In genomic region chr5:4191703-4192102, GRCh38 we compare ENCODE assay signal across 16 cellular contexts.
DNase-seq lines count a peak whose midpoint lies in the region; ATAC-seq and TF ChIP-seq lines count a peak whose summit lies in the region.
"Had no signal": no experiment of that assay in that cellular context is flagged by ENCODE, and none has a peak within 500 bp of the region (broad histone marks: within the 10 kb centered on the region; RNA-seq: fewer than 3 reads in every experiment).

No MANE protein-coding gene starts in this region.

- TF ChIP-seq CTCF in GM23338 (conservative IDR thresholded peaks at IDR 0.05; ENCODE audit: low read depth in 2 of 2) (no peak), glutamatergic neuron (IDR thresholded peaks at IDR 0.05; ENCODE audit: partially characterized antibody, unreplicated experiment) (no peak)

- no peaks in the 10 kb centered on the region for H3K4me1 Mint-ChIP-seq in activated CD4-positive, alpha-beta T cell treated with anti-CD3 and anti-CD28 coated beads, Interleukin-2, amount 10 ng/mL, durations not matched to agents 7 days and 5 days
- H3K4me1 Mint-ChIP-seq in GM23338 (peaks cover 20% of the 10 kb centered on the region), glutamatergic neuron (ENCODE audit: low read depth, unreplicated experiment) (peaks cover 13% of the 10 kb centered on the region)
- no peaks in the 10 kb centered on the region for H3K4me1 Mint-ChIP-seq in activated CD4-positive, alpha-beta memory T cell treated with anti-CD3 and anti-CD28 coated beads for 36 hours (ENCODE audit: low read depth)
- no peaks in the 10 kb centered on the region for H3K4me1 Mint-ChIP-seq in activated T-helper 1 cell treated with anti-CD3 and anti-CD28 coated beads, Interleukin-12 subunit alpha, Interleukin-12 subunit beta, Interleukin-2, Interleukin-4 antibody, amounts not matched to agents 30 ng/mL and 10 ng/mL and 1 ng/mL, durations not matched to agents 14 hours and 24 hours and 36 hours (ENCODE audit: low read depth)

- POLR2A ChIA-PET in activated CD4-positive, alpha-beta T cell treated with anti-CD3 and anti-CD28 coated beads, Interleukin-2, amount 10 ng/mL, durations not matched to agents 7 days and 5 days (lab: Charles Lee) = no interaction called here
- POLR2A ChIA-PET in activated CD4-positive, alpha-beta memory T cell treated with anti-CD3 and anti-CD28 coated beads for 36 hours (lab: Charles Lee) = no interaction called here

- H3K9me3 Mint-ChIP-seq in activated CD4-positive, alpha-beta T cell treated with anti-CD3 and anti-CD28 coated beads, Interleukin-2, amount 10 ng/mL, durations not matched to agents 7 days and 5 days = no peaks in the 10 kb centered on the region
- H3K9me3 Mint-ChIP-seq in GM23338 (no peaks in the 10 kb centered on the region), glutamatergic neuron (ENCODE audit: unreplicated experiment) (no peaks in the 10 kb centered on the region)
- H3K9me3 Mint-ChIP-seq in activated CD4-positive, alpha-beta memory T cell treated with anti-CD3 and anti-CD28 coated beads for 36 hours = no peaks in the 10 kb centered on the region
- no peaks in the 10 kb centered on the region for H3K9me3 Mint-ChIP-seq in activated T-helper 1 cell treated with anti-CD3 and anti-CD28 coated beads, Interleukin-12 subunit alpha, Interleukin-12 subunit beta, Interleukin-2, Interleukin-4 antibody, amounts not matched to agents 30 ng/mL and 10 ng/mL and 1 ng/mL, durations not matched to agents 14 hours and 24 hours and 36 hours

- H2AFZ ChIP-seq in GM23338 = no peak overlapping the region

- no peaks in the 10 kb centered on the region for H3K27me3 ChIP-seq in GM23338 (ENCODE audit: insufficient read depth)

- peak; percentile 9 for DNase-seq in activated CD4-positive, alpha-beta T cell treated with anti-CD3 and anti-CD28 coated beads, Interleukin-2, amount 10 ng/mL, durations not matched to agents 7 days and 5 days
- DNase-seq in activated CD4-positive, alpha-beta T cell treated with anti-CD3 and anti-CD28 coated beads for 4 hours = no peak
- no peak for DNase-seq in GM23338 (ENCODE audit: low spot score)
- peak; percentile 12 for DNase-seq in activated CD4-positive, alpha-beta memory T cell treated with anti-CD3 and anti-CD28 coated beads for 36 hours
- DNase-seq in glutamatergic neuron = peak; percentile 32
- no peak for DNase-seq in activated T-helper 1 cell treated with anti-CD3 and anti-CD28 coated beads, Interleukin-12 subunit alpha, Interleukin-12 subunit beta, Interleukin-2, Interleukin-4 antibody, amounts not matched to agents 30 ng/mL and 10 ng/mL and 1 ng/mL, durations not matched to agents 14 hours and 24 hours and 36 hours (ENCODE audit: low spot score)
- DNase-seq: C1 segment of cervical spinal cord, GDM1, H7, IMR-90, Kasumi-1, NCI-H446 treated with DMSO at 0.1 percent for 48 hours, NCI-H748 treated with DMSO at 0.1 percent for 48 hours had no signal

- ATAC-seq in GM23338 (peak; percentile 41; the same call in 2 of the 3 replicates), HG02759 (IDR thresholded peaks at IDR 0.05; ENCODE audit: unreplicated experiment) (no peak)
- ATAC-seq: GM12878, Right ventricle myocardium inferior had no signal

- H3K4me3 ChIP-seq in GM23338 = no peak overlapping the region
- H3K4me3 ChIP-seq: GM12878 had no signal

- no peak overlapping the region for H3K27ac Mint-ChIP-seq in activated CD4-positive, alpha-beta T cell treated with anti-CD3 and anti-CD28 coated beads, Interleukin-2, amount 10 ng/mL, durations not matched to agents 7 days and 5 days
- no peak overlapping the region for H3K27ac Mint-ChIP-seq in GM23338
- H3K27ac Mint-ChIP-seq in activated CD4-positive, alpha-beta memory T cell treated with anti-CD3 and anti-CD28 coated beads for 36 hours = no peak overlapping the region
- H3K27ac Mint-ChIP-seq in glutamatergic neuron (ENCODE audit: unreplicated experiment) = no peak overlapping the region
- H3K27ac Mint-ChIP-seq in activated T-helper 1 cell treated with anti-CD3 and anti-CD28 coated beads, Interleukin-12 subunit alpha, Interleukin-12 subunit beta, Interleukin-2, Interleukin-4 antibody, amounts not matched to agents 30 ng/mL and 10 ng/mL and 1 ng/mL, durations not matched to agents 14 hours and 24 hours and 36 hours = no peak overlapping the region

- CTCF ChIA-PET in activated CD4-positive, alpha-beta T cell treated with anti-CD3 and anti-CD28 coated beads, Interleukin-2, amount 10 ng/mL, durations not matched to agents 7 days and 5 days (lab: Charles Lee) = no interaction called here
- CTCF ChIA-PET in activated CD4-positive, alpha-beta memory T cell treated with anti-CD3 and anti-CD28 coated beads for 36 hours (lab: Charles Lee) = no interaction called here

- H3K4me1 ChIP-seq in GM23338 (ENCODE audit: insufficient read depth) = peaks cover 26% of the 10 kb centered on the region

- H3K36me3 Mint-ChIP-seq in activated CD4-positive, alpha-beta T cell treated with anti-CD3 and anti-CD28 coated beads, Interleukin-2, amount 10 ng/mL, durations not matched to agents 7 days and 5 days (ENCODE audit: low read depth) = no peaks in the 10 kb centered on the region
- H3K36me3 Mint-ChIP-seq in GM23338 (ENCODE audit: low read depth) (no peaks in the 10 kb centered on the region), glutamatergic neuron (ENCODE audit: unreplicated experiment) (peaks cover 13% of the 10 kb centered on the region)
- H3K36me3 Mint-ChIP-seq in activated CD4-positive, alpha-beta memory T cell treated with anti-CD3 and anti-CD28 coated beads for 36 hours = no peaks in the 10 kb centered on the region
- no peaks in the 10 kb centered on the region for H3K36me3 Mint-ChIP-seq in activated T-helper 1 cell treated with anti-CD3 and anti-CD28 coated beads, Interleukin-12 subunit alpha, Interleukin-12 subunit beta, Interleukin-2, Interleukin-4 antibody, amounts not matched to agents 30 ng/mL and 10 ng/mL and 1 ng/mL, durations not matched to agents 14 hours and 24 hours and 36 hours (ENCODE audit: low read depth)

- no peaks in the 10 kb centered on the region for H3F3A ChIP-seq in GM23338 (replicated peaks; ENCODE audit: low read depth)

- H3K9me2 ChIP-seq in GM23338 (ENCODE audit: insufficient read depth) = no peaks in the 10 kb centered on the region

- intact Hi-C loops in activated CD4-positive, alpha-beta memory T cell treated with anti-CD3 and anti-CD28 coated beads for 36 hours (cut with micrococcal nuclease) = no loop called here
- intact Hi-C loops in activated T-helper 1 cell treated with anti-CD3 and anti-CD28 coated beads, Interleukin-12 subunit alpha, Interleukin-12 subunit beta, Interleukin-2, Interleukin-4 antibody, amounts not matched to agents 30 ng/mL and 10 ng/mL and 1 ng/mL, durations not matched to agents 14 hours and 24 hours and 36 hours (cut with micrococcal nuclease) = no loop called here

- H3K4me2 ChIP-seq in GM23338 = no peak overlapping the region

- H3K36me3 ChIP-seq in GM23338 (ENCODE audit: insufficient read depth) = no peaks in the 10 kb centered on the region

- no peak overlapping the region for H3K4me3 Mint-ChIP-seq in activated CD4-positive, alpha-beta T cell treated with anti-CD3 and anti-CD28 coated beads, Interleukin-2, amount 10 ng/mL, durations not matched to agents 7 days and 5 days
- H3K4me3 Mint-ChIP-seq in GM23338 = no peak overlapping the region
- H3K4me3 Mint-ChIP-seq in activated CD4-positive, alpha-beta memory T cell treated with anti-CD3 and anti-CD28 coated beads for 36 hours = no peak overlapping the region
- H3K4me3 Mint-ChIP-seq in glutamatergic neuron (ENCODE audit: unreplicated experiment) = no peak overlapping the region
- H3K4me3 Mint-ChIP-seq in activated T-helper 1 cell treated with anti-CD3 and anti-CD28 coated beads, Interleukin-12 subunit alpha, Interleukin-12 subunit beta, Interleukin-2, Interleukin-4 antibody, amounts not matched to agents 30 ng/mL and 10 ng/mL and 1 ng/mL, durations not matched to agents 14 hours and 24 hours and 36 hours = no peak overlapping the region

- H3K27ac ChIP-seq in GM23338 (ENCODE audit: low read depth) = no peak overlapping the region

- no peaks in the 10 kb centered on the region for H3K27me3 Mint-ChIP-seq in activated CD4-positive, alpha-beta T cell treated with anti-CD3 and anti-CD28 coated beads, Interleukin-2, amount 10 ng/mL, durations not matched to agents 7 days and 5 days
- no peaks in the 10 kb centered on the region for H3K27me3 Mint-ChIP-seq in GM23338 (ENCODE audit: insufficient read depth, low read depth, poor library complexity)
- no peaks in the 10 kb centered on the region for H3K27me3 Mint-ChIP-seq in activated CD4-positive, alpha-beta memory T cell treated with anti-CD3 and anti-CD28 coated beads for 36 hours
- H3K27me3 Mint-ChIP-seq in glutamatergic neuron (ENCODE audit: unreplicated experiment) = no peaks in the 10 kb centered on the region
- no peaks in the 10 kb centered on the region for H3K27me3 Mint-ChIP-seq in activated T-helper 1 cell treated with anti-CD3 and anti-CD28 coated beads, Interleukin-12 subunit alpha, Interleukin-12 subunit beta, Interleukin-2, Interleukin-4 antibody, amounts not matched to agents 30 ng/mL and 10 ng/mL and 1 ng/mL, durations not matched to agents 14 hours and 24 hours and 36 hours (ENCODE audit: insufficient read depth)

- H4K20me1 ChIP-seq in GM23338 (replicated peaks; ENCODE audit: insufficient read depth) = no peaks in the 10 kb centered on the region

- no peaks in the 10 kb centered on the region for H3K79me2 ChIP-seq in GM23338 (replicated peaks; ENCODE audit: insufficient read depth)

Comparison
In these comparisons a context has a peak if more than half of its experiments do, and no peak if none do; other contexts are left out.
1. DNase-seq: peak in activated CD4-positive, alpha-beta T cell treated with anti-CD3 and anti-CD28 coated beads, Interleukin-2, amount 10 ng/mL, durations not matched to agents 7 days and 5 days (single experiment), activated CD4-positive, alpha-beta memory T cell treated with anti-CD3 and anti-CD28 coated beads for 36 hours (single experiment) and glutamatergic neuron (single experiment); none in activated CD4-positive, alpha-beta T cell treated with anti-CD3 and anti-CD28 coated beads for 4 hours (0 of 2), GM23338 (single experiment) and activated T-helper 1 cell treated with anti-CD3 and anti-CD28 coated beads, Interleukin-12 subunit alpha, Interleukin-12 subunit beta, Interleukin-2, Interleukin-4 antibody, amounts not matched to agents 30 ng/mL and 10 ng/mL and 1 ng/mL, durations not matched to agents 14 hours and 24 hours and 36 hours (single experiment).